In genomic region chr10:12414278-12414988, GRCh38 we compare ENCODE assay signal across 25 cellular contexts.
DNase-seq lines count a peak whose midpoint lies in the region; ATAC-seq and TF ChIP-seq lines count a peak whose summit lies in the region.
"Had no signal": no experiment of that assay in that cellular context is flagged by ENCODE, and none has a peak within 500 bp of the region (broad histone marks: within the 10 kb centered on the region; RNA-seq: fewer than 3 reads in every experiment).

No MANE protein-coding gene starts in this region.

- no peak for TF ChIP-seq POLR2A in uterus (IDR thresholded peaks at IDR 0.05)

- ATAC-seq in naive B cell (ENCODE audit: low read depth in 2 of 2) (no peak), HG03442 (IDR thresholded peaks at IDR 0.05; ENCODE audit: unreplicated experiment) (no peak), GM18520 (IDR thresholded peaks at IDR 0.05; ENCODE audit: unreplicated experiment) (no peak)
- ATAC-seq: activated CD8-positive, alpha-beta T cell treated with anti-CD3 and anti-CD28 coated beads, Interleukin-2, amount 10 ng/mL, durations not matched to agents 7 days and 5 days; activated naive CD8-positive, alpha-beta T cell treated with anti-CD3 and anti-CD28 coated beads, Interleukin-2, amount 50 U/mL, for 24 hours; Panc1; upper lobe of right lung had no signal

- peaks cover 0 to 10% of the 10 kb centered on the region in 2 donors for H3K4me1 ChIP-seq in uterus
- H3K4me1 ChIP-seq: colonic mucosa, neural progenitor cell had no signal

- H3K27me3 ChIP-seq in uterus: no peaks in the 10 kb centered on the region
- H3K27me3 ChIP-seq: colonic mucosa, neural progenitor cell had no signal

- H3K36me3 ChIP-seq in uterus: no peaks in the 10 kb centered on the region
- H3K36me3 ChIP-seq: colonic mucosa, left ventricle myocardium inferior, neural progenitor cell, upper lobe of right lung had no signal

- H3K4me1 Mint-ChIP-seq in chondrocyte (ENCODE audit: low read depth) (peaks cover 38% of the 10 kb centered on the region), naive B cell (peaks cover 35 to 75% (median 72%) of the 10 kb centered on the region in 3 donors)
- H3K4me1 Mint-ChIP-seq: neural progenitor cell had no signal

- peak overlapping the region; percentile 17 for H3K27ac Mint-ChIP-seq in chondrocyte (ENCODE audit: unreplicated experiment)
- H3K27ac Mint-ChIP-seq in naive B cell: peak overlapping the region in 5 of 6 donors; percentile 8 to 76 (median 18)
- H3K27ac Mint-ChIP-seq: activated CD8-positive, alpha-beta T cell treated with anti-CD3 and anti-CD28 coated beads, Interleukin-2, amount 10 ng/mL, durations not matched to agents 7 days and 5 days; activated naive CD8-positive, alpha-beta T cell treated with anti-CD3 and anti-CD28 coated beads, Interleukin-2, amount 50 U/mL, for 24 hours; HFFc6; neural progenitor cell; progenitor cell of endocrine pancreas had no signal

- DNase-seq in NCI-H446 treated with DMSO at 0.1 percent for 48 hours (lab: John Stamatoyannopoulos, UW): peak; percentile 19
- no peak for DNase-seq in chondrocyte (ENCODE audit: low spot score)
- no peak for DNase-seq in naive B cell
- no peak for DNase-seq in uterus
- DNase-seq in NOMO-1 treated with DMSO at 0.1 percent for 48 hours (lab: John Stamatoyannopoulos, UW; ENCODE audit: unreplicated experiment): no peak
- DNase-seq: activated CD8-positive, alpha-beta T cell treated with anti-CD3 and anti-CD28 coated beads, Interleukin-2, amount 10 ng/mL, durations not matched to agents 7 days and 5 days; activated gamma-delta T cell; activated naive CD8-positive, alpha-beta T cell treated with anti-CD3 and anti-CD28 coated beads, Interleukin-2, amount 50 U/mL, for 24 hours; activated T-cell treated with anti-CD3 and anti-CD28 coated beads for 4 hours; colonic mucosa; effector memory CD4-positive, alpha-beta T cell; erythroblast; HFFc6; left ventricle myocardium inferior; MM.1S; NCI-H1436; NCI-H510A treated with DMSO at 0.1 percent for 48 hours; SIG-M5; T-helper 1 cell; upper lobe of right lung had no signal

- H3K27me3 Mint-ChIP-seq in chondrocyte (ENCODE audit: low read depth) (no peaks in the 10 kb centered on the region), naive B cell (no peaks in the 10 kb centered on the region)
- H3K27me3 Mint-ChIP-seq: activated naive CD8-positive, alpha-beta T cell treated with anti-CD3 and anti-CD28 coated beads, Interleukin-2, amount 50 U/mL, for 24 hours had no signal

- H3K27ac ChIP-seq in uterus: peak overlapping the region; percentile 46 to 56
- H3K27ac ChIP-seq: colonic mucosa, left ventricle myocardium inferior, neural progenitor cell, upper lobe of right lung had no signal

- H3K36me3 Mint-ChIP-seq in chondrocyte (ENCODE audit: low read depth) (peaks cover 2% of the 10 kb centered on the region), naive B cell (peaks cover 7 to 8% of the 10 kb centered on the region in 2 donors)

- intact Hi-C loops in uterus (cut with DNase I; ENCODE audit: low total_unique reads): loop anchor here (5.0 kb wide), 1 partner anchor 62 kb away; no protein-coding TSS in a partner anchor

- H3K9me3 ChIP-seq in uterus: no peaks in the 10 kb centered on the region
- H3K9me3 ChIP-seq: colonic mucosa, left ventricle myocardium inferior, upper lobe of right lung had no signal

- no peak overlapping the region for H3K4me3 ChIP-seq in uterus
- H3K4me3 ChIP-seq: colonic mucosa, left ventricle myocardium inferior, neural progenitor cell, upper lobe of right lung had no signal

- H3K9me3 Mint-ChIP-seq in chondrocyte (ENCODE audit: low read depth) (peaks cover 3% of the 10 kb centered on the region), naive B cell (peaks cover 0 to 5% (median 0%) of the 10 kb centered on the region in 7 donors)

- TF ChIP-seq CTCF in chondrocyte (IDR thresholded peaks at IDR 0.05) (no peak), uterus (IDR thresholded peaks at IDR 0.05) (no peak)

- H3K4me3 Mint-ChIP-seq in chondrocyte (ENCODE audit: unreplicated experiment) (no peak overlapping the region), naive B cell (peak overlapping the region in 1 of 8 donors; percentile 26)
- H3K4me3 Mint-ChIP-seq: activated CD8-positive, alpha-beta T cell treated with anti-CD3 and anti-CD28 coated beads, Interleukin-2, amount 10 ng/mL, durations not matched to agents 7 days and 5 days; activated naive CD8-positive, alpha-beta T cell treated with anti-CD3 and anti-CD28 coated beads, Interleukin-2, amount 50 U/mL, for 24 hours; HFFc6; neural progenitor cell had no signal
